8 cellular contexts compared by ENCODE assay signal in the genomic region with DNA sequence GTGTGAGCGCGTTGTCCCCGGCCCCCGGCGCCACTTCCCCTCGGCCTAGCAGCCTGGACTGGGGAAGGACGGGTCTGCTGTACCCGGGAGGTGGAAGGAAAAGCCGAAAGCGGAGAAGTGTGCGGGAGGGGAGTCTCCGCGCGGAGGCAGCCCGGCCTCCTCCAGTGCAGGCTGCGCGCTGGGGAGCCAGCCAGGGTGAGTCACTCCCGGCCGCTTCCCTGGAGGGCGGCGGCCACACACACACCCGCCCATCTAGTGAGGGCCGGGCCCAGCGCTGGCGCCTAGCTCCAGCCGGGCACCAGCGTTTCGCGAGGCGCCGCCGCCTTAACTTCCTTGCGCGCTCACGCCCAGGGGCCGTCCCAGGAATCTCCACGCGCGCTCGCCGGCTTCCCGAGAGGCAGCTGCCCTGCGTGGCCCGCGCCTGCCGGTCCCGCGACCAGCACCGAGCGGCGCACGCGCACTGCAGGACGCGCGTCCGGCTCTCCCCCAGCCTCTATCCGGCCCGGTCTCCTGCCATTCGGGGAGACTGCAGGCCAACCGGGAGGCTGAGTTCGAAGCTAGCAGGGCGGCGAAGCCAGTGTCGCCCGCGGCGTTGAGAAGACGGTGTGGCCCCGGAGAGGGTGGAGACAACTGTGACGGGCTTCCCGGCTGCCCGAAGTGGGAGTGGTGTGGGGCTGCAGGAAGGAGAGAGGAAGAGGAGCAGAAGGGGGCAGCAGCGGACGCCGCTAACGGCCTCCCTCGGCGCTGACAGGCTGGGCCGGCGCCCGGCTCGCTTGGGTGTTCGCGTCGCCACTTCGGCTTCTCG.
DNase-seq lines count a peak whose midpoint lies in the region; ATAC-seq and TF ChIP-seq lines count a peak whose summit lies in the region.

A gene (plus strand): TSS at position 702 of the 805 bp plus-strand sequence. CDS start 36,716 bp downstream, outside the sequence.

- H3K4me3 ChIP-seq in AG10803 (ENCODE audit: low read length) = peak within 1 kb of the TSS; percentile 81
- H3K4me3 ChIP-seq in choroid plexus epithelial cell (ENCODE audit: low read depth, low read length) = peak within 1 kb of the TSS; percentile 81

- peak; percentile 78 for ATAC-seq in GM18907 (IDR thresholded peaks at IDR 0.05; ENCODE audit: unreplicated experiment)
- ATAC-seq in HG03175 (IDR thresholded peaks at IDR 0.05; ENCODE audit: unreplicated experiment) = peak; percentile 63

- TF ChIP-seq CTCF in AG10803 (conservative IDR thresholded peaks at IDR 0.05; ENCODE audit: low read length) (peak; percentile 53), choroid plexus epithelial cell (conservative IDR thresholded peaks at IDR 0.05; ENCODE audit: low read depth, low read length) (peak; percentile 59)

- DNase-seq in AG10803 (ENCODE audit: low read depth) (peak; percentile 94), NCI-H446 (lab: John Stamatoyannopoulos, UW) (peak; percentile 91 to 95), choroid plexus epithelial cell (ENCODE audit: low read depth) (peak; percentile 95), left kidney (ENCODE audit: low read depth, low spot score) (peak; percentile 97)
- peak; percentile 63 to 71 for DNase-seq in activated CD4-positive, alpha-beta T cell treated with anti-CD3 and anti-CD28 coated beads for 24 hours (ENCODE audit: low read depth in 2 of 2)
- DNase-seq in stimulated activated CD4-positive, alpha-beta T cell treated with anti-CD3 and anti-CD28 coated beads, Interleukin-2, amount 100 ng/mL, for 24 hours = peak; percentile 79 to 85

Comparison
In these comparisons a context has a peak if more than half of its experiments do, and no peak if none do; other contexts are left out.
1. Peak in every context shown above with its lines: DNase-seq, ATAC-seq and H3K4me3 ChIP-seq.